Comparison of ENCODE assay signal across 8 cellular contexts in genomic region chr5:72818866-72819534, GRCh38. TPM values are rescaled to one million over a fixed set of nuclear protein-coding genes. Genes with fewer than 3 reads are reported as not detected.
DNase-seq lines count a peak whose midpoint lies in the region; ATAC-seq and TF ChIP-seq lines count a peak whose summit lies in the region.

No MANE protein-coding gene starts in this region.

- CTCF ChIA-PET in Calu3 (lab: Charles Lee): interaction anchor here (1.0 to 2.2 kb wide), 5 partner anchors 10 to 453 kb away, joined by 3 to 44 read pairs (median 4); no protein-coding TSS in a partner anchor
- CTCF ChIA-PET in activated CD4-positive, alpha-beta memory T cell treated with anti-CD3 and anti-CD28 coated beads for 36 hours (lab: Charles Lee): interaction anchor here (0.5 to 4.5 kb wide), 10 partner anchors 11 to 499 kb away, joined by 3 to 57 read pairs (median 4); partner anchors contain the start of genes MRPS27 and PTCD2

- BruUV-seq in Calu3 (replicated peaks; lab: Mats Ljungman, UMichigan): no TSS peak

- H3K27ac Mint-ChIP-seq in Calu3 (ENCODE audit: unreplicated experiment) (peak overlapping the region; percentile 1), endothelial cell (ENCODE audit: unreplicated experiment) (peak overlapping the region; percentile 85)
- no peak overlapping the region for H3K27ac Mint-ChIP-seq in activated CD4-positive, alpha-beta memory T cell treated with anti-CD3 and anti-CD28 coated beads for 36 hours

- POLR2A ChIA-PET in activated CD4-positive, alpha-beta memory T cell treated with anti-CD3 and anti-CD28 coated beads for 36 hours (lab: Charles Lee): interaction anchor here (3.0 kb wide), 1 partner anchor 30 kb away, joined by 31 read pairs; no protein-coding TSS in a partner anchor

- peak; percentile 18 for ATAC-seq in HG02623 (IDR thresholded peaks at IDR 0.05; ENCODE audit: unreplicated experiment)
- no peak for ATAC-seq in GM21381 (IDR thresholded peaks at IDR 0.05; ENCODE audit: unreplicated experiment)

- peak; percentile 65 for DNase-seq in Calu3
- peak; percentile 41 for DNase-seq in NCI-H510A (lab: John Stamatoyannopoulos, UW)
- peak; percentile 69 for DNase-seq in activated CD4-positive, alpha-beta memory T cell treated with anti-CD3 and anti-CD28 coated beads for 36 hours
- DNase-seq in endothelial cell (ENCODE audit: low spot score): peak; percentile 65
- DNase-seq in middle frontal gyrus (ENCODE audit: extremely low spot score, low spot score): peak; percentile 12
- DNase-seq in stimulated activated CD8-positive, alpha-beta memory T cell treated with anti-CD3 and anti-CD28 coated beads, Interleukin-7, amount 100 ng/mL, for 1 hour (ENCODE audit: low read depth in 2 of 2): peak; percentile 7 to 12

- H3K9me3 Mint-ChIP-seq in Calu3 (ENCODE audit: low read depth, unreplicated experiment) (no peaks in the 10 kb centered on the region), endothelial cell (ENCODE audit: unreplicated experiment) (no peaks in the 10 kb centered on the region)
- H3K9me3 Mint-ChIP-seq in activated CD4-positive, alpha-beta memory T cell treated with anti-CD3 and anti-CD28 coated beads for 36 hours: no peaks in the 10 kb centered on the region

- H3K4me1 Mint-ChIP-seq in Calu3 (ENCODE audit: low read depth, unreplicated experiment) (peaks cover 31% of the 10 kb centered on the region), endothelial cell (ENCODE audit: unreplicated experiment) (peaks cover 24% of the 10 kb centered on the region)
- peaks cover 22% of the 10 kb centered on the region for H3K4me1 Mint-ChIP-seq in activated CD4-positive, alpha-beta memory T cell treated with anti-CD3 and anti-CD28 coated beads for 36 hours (ENCODE audit: low read depth)

- H3K27me3 Mint-ChIP-seq in Calu3 (ENCODE audit: unreplicated experiment): no peaks in the 10 kb centered on the region
- H3K27me3 Mint-ChIP-seq in activated CD4-positive, alpha-beta memory T cell treated with anti-CD3 and anti-CD28 coated beads for 36 hours: peaks cover 2% of the 10 kb centered on the region
- H3K27me3 Mint-ChIP-seq in endothelial cell (ENCODE audit: unreplicated experiment): peaks cover 5% of the 10 kb centered on the region

- peaks cover 32% of the 10 kb centered on the region for H3K36me3 Mint-ChIP-seq in Calu3 (ENCODE audit: insufficient read depth, unreplicated experiment)
- no peaks in the 10 kb centered on the region for H3K36me3 Mint-ChIP-seq in activated CD4-positive, alpha-beta memory T cell treated with anti-CD3 and anti-CD28 coated beads for 36 hours
- H3K36me3 Mint-ChIP-seq in endothelial cell (ENCODE audit: low read depth, unreplicated experiment): peaks cover 3% of the 10 kb centered on the region

- H3K4me3 Mint-ChIP-seq in Calu3 (ENCODE audit: low read depth, unreplicated experiment): peak overlapping the region; percentile 53
- H3K4me3 Mint-ChIP-seq in activated CD4-positive, alpha-beta memory T cell treated with anti-CD3 and anti-CD28 coated beads for 36 hours: no peak overlapping the region
- peak overlapping the region; percentile 100 for H3K4me3 Mint-ChIP-seq in endothelial cell (ENCODE audit: unreplicated experiment)

- TF ChIP-seq CTCF in Calu3 (IDR thresholded peaks at IDR 0.05; ENCODE audit: unreplicated experiment) (peak; percentile 83), endothelial cell (IDR thresholded peaks at IDR 0.05; ENCODE audit: unreplicated experiment) (peak; percentile 66)

- intact Hi-C loops in Calu3 (cut with micrococcal nuclease; ENCODE audit: unreplicated experiment): loop anchor here (2.0 to 10.0 kb wide), 3 partner anchors 208 to 452 kb away; no protein-coding TSS in a partner anchor
- intact Hi-C loops in activated CD4-positive, alpha-beta memory T cell treated with anti-CD3 and anti-CD28 coated beads for 36 hours (cut with micrococcal nuclease): loop anchor here (1.0 to 5.0 kb wide), 4 partner anchors 138 to 498 kb away; partner anchors contain the start of genes FCHO2, MRPS27 and PTCD2

RNA-seq across cellular contexts. Expression of gene TNPO1, which starts 2.5 kb away (rescaled TPM):
- total RNA-seq in Calu3 (2022) (138 TPM in 2 replicates), endothelial cell (ENCODE audit: unreplicated experiment) (149 TPM)
- total RNA-seq in activated CD4-positive, alpha-beta memory T cell treated with anti-CD3 and anti-CD28 coated beads for 36 hours: 10 to 100 TPM; 92.0 to 95.4 TPM

Comparison
In these comparisons a context has a peak if more than half of its experiments do, and no peak if none do; other contexts are left out.
1. DNase-seq: peak in every context shown above with its lines; median percentile 69 in activated CD4-positive, alpha-beta memory T cell treated with anti-CD3 and anti-CD28 coated beads for 36 hours; 65 in Calu3; 65 in endothelial cell; 41 in NCI-H510A; 12 in middle frontal gyrus; 10 in stimulated activated CD8-positive, alpha-beta memory T cell treated with anti-CD3 and anti-CD28 coated beads, Interleukin-7, amount 100 ng/mL, for 1 hour.